ENCODE assay signal across 29 cellular contexts in the genomic region with DNA sequence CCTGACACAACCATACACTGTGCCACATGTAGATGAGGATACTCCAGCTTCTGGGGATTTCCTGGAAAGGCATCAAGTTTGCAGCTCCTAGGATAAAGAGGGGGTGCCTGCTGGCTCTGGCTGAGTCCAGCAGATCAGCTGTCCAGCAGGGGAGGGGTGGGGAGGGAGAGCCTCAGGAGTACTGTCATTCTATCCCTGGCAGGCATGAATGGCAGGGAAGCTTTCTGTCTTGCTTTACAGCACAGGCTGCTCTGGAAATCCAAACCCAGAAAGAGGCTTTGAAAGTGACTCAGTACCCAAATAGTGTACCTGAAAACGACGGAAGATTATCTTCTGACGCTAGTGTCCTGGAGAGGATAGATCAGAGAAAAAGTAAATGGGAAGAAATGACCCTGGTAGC. TPM values are rescaled to one million over a fixed set of nuclear protein-coding genes. Genes with fewer than 3 reads are reported as not detected.
"Had no signal": no experiment of that assay in that cellular context is flagged by ENCODE, and none has a peak within 500 bp of the region (broad histone marks: within the 10 kb centered on the region; RNA-seq: fewer than 3 reads in every experiment).

No MANE protein-coding gene starts in this region.

- H3K4me1 Mint-ChIP-seq: immature natural killer cell; mesothelial cell of epicardium; naive thymus-derived CD8-positive, alpha-beta T cell; nephron; stimulated activated memory B cell treated with anti-CD40 and anti-IgM and Interleukin-4, amounts not matched to agents 10 μg/mL and 1 μg/mL and 100 μg/mL, for 72 hours; stimulated activated naive CD8-positive, alpha-beta T cell treated with anti-CD3 and anti-CD28 coated beads, Interleukin-15, amount 100 ng/mL, for 72 hours had no signal

- H3K27me3 ChIP-seq: ovary, testis, thyroid gland, upper lobe of right lung, uterus had no signal

- H3K27ac Mint-ChIP-seq: immature natural killer cell; mesothelial cell of epicardium; naive thymus-derived CD8-positive, alpha-beta T cell; nephron; progenitor cell of endocrine pancreas; stimulated activated memory B cell treated with anti-CD40 and anti-IgM and Interleukin-4, amounts not matched to agents 10 μg/mL and 1 μg/mL and 100 μg/mL, for 72 hours; stimulated activated naive CD8-positive, alpha-beta T cell treated with anti-CD3 and anti-CD28 coated beads, Interleukin-15, amount 100 ng/mL, for 72 hours had no signal

- H3K9me3 Mint-ChIP-seq: immature natural killer cell; mesothelial cell of epicardium; naive thymus-derived CD8-positive, alpha-beta T cell; nephron; stimulated activated memory B cell treated with anti-CD40 and anti-IgM and Interleukin-4, amounts not matched to agents 10 μg/mL and 1 μg/mL and 100 μg/mL, for 72 hours; stimulated activated naive CD8-positive, alpha-beta T cell treated with anti-CD3 and anti-CD28 coated beads, Interleukin-15, amount 100 ng/mL, for 72 hours had no signal

- H3K27ac ChIP-seq: heart left ventricle, left ventricle myocardium inferior, ovary, testis, thyroid gland, upper lobe of right lung, uterus had no signal

- H3K4me1 ChIP-seq: heart left ventricle, left ventricle myocardium inferior, testis, thyroid gland, upper lobe of right lung, uterus had no signal

- FAIRE-seq: islet of Langerhans, kidney had no signal

- DNase-seq: heart left ventricle; hypothalamus; immature natural killer cell; kidney; left colon; left ventricle myocardium inferior; mesendoderm; naive thymus-derived CD8-positive, alpha-beta T cell; ovary; retina; right cardiac atrium; stimulated activated CD4-positive, alpha-beta T cell treated with anti-CD3 and anti-CD28 coated beads, Interleukin-1b, Interleukin-23, amount 100 ng/mL, for 48 hours; stimulated activated CD4-positive, alpha-beta T cell treated with anti-CD3 and anti-CD28 coated beads, Interleukin-2, amount 100 ng/mL, for 48 hours; stimulated activated CD4-positive, alpha-beta T cell treated with anti-CD3 and anti-CD28 coated beads, Interleukin-4, amount 100 ng/mL, for 4 hours; stimulated activated CD8-positive, alpha-beta memory T cell treated with anti-CD3 and anti-CD28 coated beads, Interleukin-4, amount 100 ng/mL, for 48 hours; stimulated activated naive CD4-positive, alpha-beta T cell treated with Interleukin-2 at 50 U/mL for 16 hours; stimulated activated naive CD8-positive, alpha-beta T cell treated with anti-CD3 and anti-CD28 coated beads, Interleukin-15, amount 100 ng/mL, for 72 hours; testis; thyroid gland; trophoblast cell; upper lobe of right lung; uterus had no signal

- H3K4me3 ChIP-seq: heart left ventricle, left ventricle myocardium inferior, lung, ovary, smooth muscle cell, testis, thyroid gland, upper lobe of right lung, uterus had no signal

- H3K9me3 ChIP-seq: heart left ventricle, left ventricle myocardium inferior, ovary, testis, thyroid gland, upper lobe of right lung, uterus had no signal

- H3K36me3 Mint-ChIP-seq: immature natural killer cell; mesothelial cell of epicardium; naive thymus-derived CD8-positive, alpha-beta T cell; stimulated activated memory B cell treated with anti-CD40 and anti-IgM and Interleukin-4, amounts not matched to agents 10 μg/mL and 1 μg/mL and 100 μg/mL, for 72 hours had no signal

- H3K4me3 Mint-ChIP-seq: immature natural killer cell; mesothelial cell of epicardium; naive thymus-derived CD8-positive, alpha-beta T cell; nephron; stimulated activated memory B cell treated with anti-CD40 and anti-IgM and Interleukin-4, amounts not matched to agents 10 μg/mL and 1 μg/mL and 100 μg/mL, for 72 hours; stimulated activated naive CD8-positive, alpha-beta T cell treated with anti-CD3 and anti-CD28 coated beads, Interleukin-15, amount 100 ng/mL, for 72 hours had no signal

- H3K36me3 ChIP-seq: heart left ventricle, left ventricle myocardium inferior, ovary, thyroid gland, upper lobe of right lung, uterus had no signal

- H3K4me2 ChIP-seq: smooth muscle cell had no signal

RNA-seq across cellular contexts. Expression of a gene that starts 32.1 kb away (rescaled TPM):
- total RNA-seq: naive thymus-derived CD8-positive, alpha-beta T cell; smooth muscle cell had no signal
- polyA plus RNA-seq: naive thymus-derived CD8-positive, alpha-beta T cell; smooth muscle cell had no signal
